ENCODE assay signal across 1 cellular context in the genomic region with DNA sequence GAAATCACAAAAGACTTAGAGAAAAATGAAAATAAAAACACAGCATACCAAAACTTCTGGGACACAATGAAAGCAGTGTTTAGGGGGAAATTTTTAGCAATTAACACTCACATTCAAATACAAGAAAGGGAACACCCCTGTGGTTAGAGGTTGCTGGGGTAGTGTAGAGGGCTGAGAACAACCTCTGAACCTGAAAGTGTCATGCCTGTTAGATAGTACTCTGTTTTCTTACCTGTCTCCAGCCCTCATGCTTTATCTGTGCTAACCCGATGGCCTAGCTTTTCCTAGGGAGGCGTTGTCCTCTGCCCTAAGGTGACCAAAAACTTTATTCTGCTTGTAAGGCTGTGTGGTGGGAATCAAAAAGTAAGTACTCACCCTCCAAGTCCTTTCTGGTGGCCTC.
TF ChIP-seq lines count a peak whose summit lies in the region.

No MANE protein-coding gene starts in this region.

TF ChIP-seq in H1, 55 proteins besides CTCF, POLR2A, EP300 and RAD21:
- no peak for TF ChIP-seq SAP30 (IDR thresholded peaks at IDR 0.05; ENCODE audit: insufficient read depth, insufficient replicate concordance, low read length)
- TF ChIP-seq HDAC2 (IDR thresholded peaks at IDR 0.05; ENCODE audit: borderline replicate concordance in 1 of 2, low read depth in 2 of 2, low read length in 2 of 2): no peak
- TF ChIP-seq SRF (IDR thresholded peaks at IDR 0.05; ENCODE audit: low read depth, low read length): no peak
- no peak for TF ChIP-seq RXRA (IDR thresholded peaks at IDR 0.05; ENCODE audit: insufficient read depth, low read depth, low read length)
- TF ChIP-seq CHD1 (IDR thresholded peaks at IDR 0.05; ENCODE audit: low read depth, low read length): no peak
- no peak for TF ChIP-seq USF2 (IDR thresholded peaks at IDR 0.05; ENCODE audit: low read length)
- TF ChIP-seq SUZ12 (IDR thresholded peaks at IDR 0.05; ENCODE audit: low read length): no peak
- TF ChIP-seq SIN3A (conservative IDR thresholded peaks at IDR 0.05 in 1 of 2, IDR thresholded peaks at IDR 0.05 in 1 of 2; ENCODE audit: low read depth in 1 of 2, low read length in 2 of 2): no peak
- TF ChIP-seq CEBPB (IDR thresholded peaks at IDR 0.05; ENCODE audit: low read depth, low read length): no peak
- TF ChIP-seq TAF1 (IDR thresholded peaks at IDR 0.05; ENCODE audit: low read depth, low read length): no peak
- TF ChIP-seq RFX5 (IDR thresholded peaks at IDR 0.05; ENCODE audit: borderline replicate concordance, low read depth, low read length): no peak
- no peak for TF ChIP-seq TCF12 (IDR thresholded peaks at IDR 0.05; ENCODE audit: low read depth, low read length)
- TF ChIP-seq CTBP2 (IDR thresholded peaks at IDR 0.05; ENCODE audit: borderline replicate concordance, insufficient read depth, insufficient read length, low read length): no peak
- no peak for TF ChIP-seq MAFK (IDR thresholded peaks at IDR 0.05; ENCODE audit: low read depth, low read length)
- no peak for TF ChIP-seq BRCA1 (IDR thresholded peaks at IDR 0.05; ENCODE audit: low read depth, low read length)
- no peak for TF ChIP-seq NRF1 (IDR thresholded peaks at IDR 0.05; ENCODE audit: low read depth, low read length)
- TF ChIP-seq BCL11A (IDR thresholded peaks at IDR 0.05; ENCODE audit: low read depth in 2 of 2, low read length in 2 of 2): no peak
- TF ChIP-seq PHF8 (conservative IDR thresholded peaks at IDR 0.05; ENCODE audit: low read depth, low read length): no peak
- TF ChIP-seq EZH2 (IDR thresholded peaks at IDR 0.05; ENCODE audit: low read depth, low read length, severe bottlenecking): no peak
- no peak for TF ChIP-seq JUND (IDR thresholded peaks at IDR 0.05; ENCODE audit: low read length)
